ENCODE assay signal across 1 cellular context in genomic region chr4:8427761-8428287, GRCh38.
TF ChIP-seq lines count a peak whose summit lies in the region.

No MANE protein-coding gene starts in this region.

TF ChIP-seq in GM23338, 12 proteins besides CTCF, POLR2A, EP300 and RAD21 (continued from another document):
- no peak for TF ChIP-seq ZNF462 (CRISPR knock-in tag; IDR thresholded peaks at IDR 0.05)
- TF ChIP-seq EZH2phosphoT487 (IDR thresholded peaks at IDR 0.05; ENCODE audit: unreplicated experiment) = no peak
- no peak for TF ChIP-seq EZH2 (IDR thresholded peaks at IDR 0.05; ENCODE audit: low read depth, unreplicated experiment)
- no peak for TF ChIP-seq ZNF114 (CRISPR knock-in tag; IDR thresholded peaks at IDR 0.05)
- no peak for TF ChIP-seq CREB1 (CRISPR knock-in tag; IDR thresholded peaks at IDR 0.05; ENCODE audit: low read depth)
- no peak for TF ChIP-seq STAT1 (IDR thresholded peaks at IDR 0.05; ENCODE audit: unreplicated experiment)
- TF ChIP-seq ETS1 (IDR thresholded peaks at IDR 0.05) = no peak
